Comparison of ENCODE assay signal across 12 cellular contexts in the genomic region with DNA sequence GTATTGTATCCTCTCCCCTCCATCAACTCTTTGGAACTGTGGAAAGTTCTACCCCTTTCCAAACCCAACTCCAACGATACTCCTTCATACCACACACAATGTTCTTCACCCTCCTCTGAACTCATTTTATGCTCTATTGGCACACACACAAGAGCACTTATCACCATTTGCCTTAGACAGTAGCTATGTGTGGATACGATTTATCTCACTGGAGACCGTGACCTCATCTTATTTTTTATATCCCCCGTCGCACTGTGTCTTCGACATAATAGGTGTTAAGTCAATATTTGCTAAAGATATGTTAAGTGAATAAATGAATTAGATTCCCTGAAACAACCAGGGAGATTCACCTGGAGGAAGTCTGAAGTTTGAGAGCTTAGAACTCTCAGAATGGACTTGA.
DNase-seq lines count a peak whose midpoint lies in the region; ATAC-seq and TF ChIP-seq lines count a peak whose summit lies in the region.
"Had no signal": no experiment of that assay in that cellular context is flagged by ENCODE, and none has a peak within 500 bp of the region (broad histone marks: within the 10 kb centered on the region; RNA-seq: fewer than 3 reads in every experiment).

No MANE protein-coding gene starts in this region.

- H3K27me3 ChIP-seq in BLaER1 treated with 17β-estradiol and CSF1 and Interleukin-3, amounts not matched to agents 10 nM and 100 nM: peaks cover 0 to 12% (median 0%) of the 10 kb centered on the region in 11 experiments; a peak in 1 of 22 replicates
- H3K27me3 ChIP-seq in CD4-positive, alpha-beta memory T cell (ENCODE audit: insufficient read depth, low read length): no peaks in the 10 kb centered on the region
- peaks cover 0 to 3% of the 10 kb centered on the region in 2 donors for H3K27me3 ChIP-seq in naive thymus-derived CD4-positive, alpha-beta T cell (ENCODE audit: control insufficient read depth in 2 of 2, insufficient read depth in 2 of 2, low read length in 2 of 2)
- peaks cover 60% of the 10 kb centered on the region for H3K27me3 ChIP-seq in PC-3 (ENCODE audit: low read length)

- H3K79me2 ChIP-seq in PC-3 (ENCODE audit: low read length): no peaks in the 10 kb centered on the region

- H3K27ac ChIP-seq in BLaER1 treated with 17β-estradiol and CSF1 and Interleukin-3, amounts not matched to agents 10 nM and 100 nM: peak overlapping the region; percentile 74 to 94 (median 84); a peak in 21 of 22 replicates
- H3K27ac ChIP-seq in CD4-positive, alpha-beta memory T cell (ENCODE audit: low read depth, low read length): peak overlapping the region; percentile 24
- no peak overlapping the region for H3K27ac ChIP-seq in naive thymus-derived CD4-positive, alpha-beta T cell (ENCODE audit: low read depth, low read length)
- H3K27ac ChIP-seq in PC-3 (ENCODE audit: low read length): no peak overlapping the region
- H3K27ac ChIP-seq: foreskin keratinocyte, thoracic aorta had no signal

- no peaks in the 10 kb centered on the region for H3K27me3 Mint-ChIP-seq in CD4-positive, alpha-beta memory T cell
- peaks cover 5% of the 10 kb centered on the region for H3K27me3 Mint-ChIP-seq in activated T-helper 1 cell treated with anti-CD3 and anti-CD28 coated beads, Interleukin-12 subunit alpha, Interleukin-12 subunit beta, Interleukin-2, Interleukin-4 antibody, amounts not matched to agents 30 ng/mL and 10 ng/mL and 1 ng/mL, durations not matched to agents 14 hours and 24 hours and 36 hours (ENCODE audit: insufficient read depth)
- peaks cover 0 to 7% (median 0%) of the 10 kb centered on the region in 5 donors for H3K27me3 Mint-ChIP-seq in naive thymus-derived CD4-positive, alpha-beta T cell

- no peaks in the 10 kb centered on the region for H3K36me3 Mint-ChIP-seq in CD4-positive, alpha-beta memory T cell
- no peaks in the 10 kb centered on the region for H3K36me3 Mint-ChIP-seq in activated T-helper 1 cell treated with anti-CD3 and anti-CD28 coated beads, Interleukin-12 subunit alpha, Interleukin-12 subunit beta, Interleukin-2, Interleukin-4 antibody, amounts not matched to agents 30 ng/mL and 10 ng/mL and 1 ng/mL, durations not matched to agents 14 hours and 24 hours and 36 hours (ENCODE audit: low read depth)
- peaks cover 0 to 1% (median 0%) of the 10 kb centered on the region in 5 donors for H3K36me3 Mint-ChIP-seq in naive thymus-derived CD4-positive, alpha-beta T cell

- H3K4me1 Mint-ChIP-seq in CD4-positive, alpha-beta memory T cell: peaks cover 8 to 25% (median 17%) of the 10 kb centered on the region in 4 donors
- H3K4me1 Mint-ChIP-seq in activated T-helper 1 cell treated with anti-CD3 and anti-CD28 coated beads, Interleukin-12 subunit alpha, Interleukin-12 subunit beta, Interleukin-2, Interleukin-4 antibody, amounts not matched to agents 30 ng/mL and 10 ng/mL and 1 ng/mL, durations not matched to agents 14 hours and 24 hours and 36 hours (ENCODE audit: low read depth): peaks cover 32% of the 10 kb centered on the region
- peaks cover 24 to 35% (median 26%) of the 10 kb centered on the region in 7 donors for H3K4me1 Mint-ChIP-seq in naive thymus-derived CD4-positive, alpha-beta T cell

- H3K4me3 ChIP-seq in BLaER1 treated with 17β-estradiol and CSF1 and Interleukin-3, amounts not matched to agents 10 nM and 100 nM: peak overlapping the region in 3 of 10 experiments; percentile 49 to 53 (median 52); a peak in 3 of 20 replicates
- H3K4me3 ChIP-seq in CD4-positive, alpha-beta memory T cell (ENCODE audit: low read length in 2 of 2): no peak overlapping the region
- H3K4me3 ChIP-seq in naive thymus-derived CD4-positive, alpha-beta T cell (ENCODE audit: low read length): peak overlapping the region; percentile 56
- no peak overlapping the region for H3K4me3 ChIP-seq in PC-3 (ENCODE audit: low read length)

- H3K9me2 ChIP-seq in PC-3 (replicated peaks; ENCODE audit: low read length): no peaks in the 10 kb centered on the region

- CTCF ChIA-PET in CD4-positive, alpha-beta memory T cell (lab: Charles Lee; ENCODE audit: partially characterized antibody): interaction anchor here (1.3 kb wide), 1 partner anchor 12 kb away, joined by 3 read pairs; no protein-coding TSS in a partner anchor
- CTCF ChIA-PET in naive thymus-derived CD4-positive, alpha-beta T cell (lab: Charles Lee): no interaction called here
- CTCF ChIA-PET in PC-3 (lab: Charles Lee): no interaction called here

- peak overlapping the region; percentile 23 to 95 (median 89) for H3K27ac Mint-ChIP-seq in CD4-positive, alpha-beta memory T cell
- peak overlapping the region; percentile 88 for H3K27ac Mint-ChIP-seq in activated T-helper 1 cell treated with anti-CD3 and anti-CD28 coated beads, Interleukin-12 subunit alpha, Interleukin-12 subunit beta, Interleukin-2, Interleukin-4 antibody, amounts not matched to agents 30 ng/mL and 10 ng/mL and 1 ng/mL, durations not matched to agents 14 hours and 24 hours and 36 hours
- H3K27ac Mint-ChIP-seq in naive thymus-derived CD4-positive, alpha-beta T cell: peak overlapping the region in 8 of 9 donors; percentile 22 to 96 (median 82)

- peaks cover 48 to 61% (median 50%) of the 10 kb centered on the region in 10 experiments for H3K4me1 ChIP-seq in BLaER1 treated with 17β-estradiol and CSF1 and Interleukin-3, amounts not matched to agents 10 nM and 100 nM
- peaks cover 20% of the 10 kb centered on the region for H3K4me1 ChIP-seq in CD4-positive, alpha-beta memory T cell (ENCODE audit: insufficient read depth, low read length)
- H3K4me1 ChIP-seq in naive thymus-derived CD4-positive, alpha-beta T cell (ENCODE audit: control insufficient read depth in 2 of 2, insufficient read depth in 2 of 2, low read length in 2 of 2): peaks cover 3 to 19% of the 10 kb centered on the region in 2 donors
- no peaks in the 10 kb centered on the region for H3K4me1 ChIP-seq in PC-3 (ENCODE audit: insufficient read depth, low read length)
- H3K4me1 ChIP-seq: foreskin keratinocyte had no signal

- intact Hi-C loops in CD4-positive, alpha-beta memory T cell (cut with micrococcal nuclease): no loop called here
- intact Hi-C loops in activated T-helper 1 cell treated with anti-CD3 and anti-CD28 coated beads, Interleukin-12 subunit alpha, Interleukin-12 subunit beta, Interleukin-2, Interleukin-4 antibody, amounts not matched to agents 30 ng/mL and 10 ng/mL and 1 ng/mL, durations not matched to agents 14 hours and 24 hours and 36 hours (cut with micrococcal nuclease): loop anchor here (1.0 to 10.0 kb wide), 6 partner anchors 23 to 377 kb away; a partner anchor contains a TSS
- intact Hi-C loops in naive thymus-derived CD4-positive, alpha-beta T cell (cut with micrococcal nuclease): loop anchor here (2.0 to 5.0 kb wide), 6 partner anchors 37 to 747 kb away; a partner anchor contains a TSS
- intact Hi-C loops in PC-3 (cut with micrococcal nuclease): no loop called here

- no peaks in the 10 kb centered on the region for H3F3A ChIP-seq in PC-3 (ENCODE audit: low read length, unreplicated experiment)

- no peak overlapping the region for H2AFZ ChIP-seq in PC-3 (ENCODE audit: low read length)

- no peaks in the 10 kb centered on the region for H3K36me3 ChIP-seq in BLaER1 treated with 17β-estradiol and CSF1 and Interleukin-3, amounts not matched to agents 10 nM and 100 nM
- H3K36me3 ChIP-seq in CD4-positive, alpha-beta memory T cell (ENCODE audit: insufficient read depth, low read length): no peaks in the 10 kb centered on the region
- no peaks in the 10 kb centered on the region for H3K36me3 ChIP-seq in naive thymus-derived CD4-positive, alpha-beta T cell (ENCODE audit: control insufficient read depth in 2 of 3, insufficient read depth in 3 of 3, low read length in 3 of 3)
- H3K36me3 ChIP-seq in PC-3 (ENCODE audit: low read depth, low read length): no peaks in the 10 kb centered on the region
- H3K36me3 ChIP-seq: pancreas, thoracic aorta had no signal

- no peaks in the 10 kb centered on the region for H4K20me1 ChIP-seq in BLaER1 treated with 17β-estradiol and CSF1 and Interleukin-3, amounts not matched to agents 10 nM and 100 nM
- no peaks in the 10 kb centered on the region for H4K20me1 ChIP-seq in PC-3 (ENCODE audit: low read length)

- H3K9ac ChIP-seq in BLaER1 treated with 17β-estradiol and CSF1 and Interleukin-3, amounts not matched to agents 10 nM and 100 nM: peak overlapping the region in 10 of 11 experiments; percentile 45 to 84 (median 72); a peak in 17 of 22 replicates
- no peak overlapping the region for H3K9ac ChIP-seq in PC-3 (ENCODE audit: low read length)

- no peaks in the 10 kb centered on the region for H3K9me3 Mint-ChIP-seq in CD4-positive, alpha-beta memory T cell
- no peaks in the 10 kb centered on the region for H3K9me3 Mint-ChIP-seq in activated T-helper 1 cell treated with anti-CD3 and anti-CD28 coated beads, Interleukin-12 subunit alpha, Interleukin-12 subunit beta, Interleukin-2, Interleukin-4 antibody, amounts not matched to agents 30 ng/mL and 10 ng/mL and 1 ng/mL, durations not matched to agents 14 hours and 24 hours and 36 hours
- no peaks in the 10 kb centered on the region for H3K9me3 Mint-ChIP-seq in naive thymus-derived CD4-positive, alpha-beta T cell
- H3K9me3 Mint-ChIP-seq: endodermal cell had no signal

- H3K4me3 Mint-ChIP-seq in CD4-positive, alpha-beta memory T cell: peak overlapping the region in 6 of 8 donors; percentile 15 to 88 (median 62)
- H3K4me3 Mint-ChIP-seq in activated T-helper 1 cell treated with anti-CD3 and anti-CD28 coated beads, Interleukin-12 subunit alpha, Interleukin-12 subunit beta, Interleukin-2, Interleukin-4 antibody, amounts not matched to agents 30 ng/mL and 10 ng/mL and 1 ng/mL, durations not matched to agents 14 hours and 24 hours and 36 hours: peak overlapping the region; percentile 78
- H3K4me3 Mint-ChIP-seq in naive thymus-derived CD4-positive, alpha-beta T cell: peak overlapping the region; percentile 35 to 88 (median 83)

- no peaks in the 10 kb centered on the region for H3K9me3 ChIP-seq in BLaER1 treated with 17β-estradiol and CSF1 and Interleukin-3, amounts not matched to agents 10 nM and 100 nM (replicated peaks in 1 of 11)
- H3K9me3 ChIP-seq in CD4-positive, alpha-beta memory T cell (ENCODE audit: control insufficient read depth in 1 of 2, low read length in 2 of 2): no peaks in the 10 kb centered on the region
- no peaks in the 10 kb centered on the region for H3K9me3 ChIP-seq in naive thymus-derived CD4-positive, alpha-beta T cell (ENCODE audit: control insufficient read depth in 2 of 3, low read length in 3 of 3)
- H3K9me3 ChIP-seq in PC-3 (ENCODE audit: low read length): no peaks in the 10 kb centered on the region
- H3K9me3 ChIP-seq: pancreas, thoracic aorta had no signal

- ATAC-seq in naive thymus-derived CD4-positive, alpha-beta T cell: no peak
- ATAC-seq in PC-3 (no peak), HG02885 (IDR thresholded peaks at IDR 0.05; ENCODE audit: poor library complexity, unreplicated experiment) (no peak)

- DNase-seq in CD4-positive, alpha-beta memory T cell: no peak
- DNase-seq in activated T-helper 1 cell treated with anti-CD3 and anti-CD28 coated beads, Interleukin-12 subunit alpha, Interleukin-12 subunit beta, Interleukin-2, Interleukin-4 antibody, amounts not matched to agents 30 ng/mL and 10 ng/mL and 1 ng/mL, durations not matched to agents 14 hours and 24 hours and 36 hours (ENCODE audit: low spot score): no peak
- DNase-seq in naive thymus-derived CD4-positive, alpha-beta T cell: no peak
- DNase-seq in PC-3 (no peak), hippocampal formation (lab: John Stamatoyannopoulos, UW) (no peak)
- DNase-seq: endodermal cell, NCI-H187 treated with DMSO at 0.1 percent for 48 hours had no signal

- no peak for TF ChIP-seq CTCF in PC-3 (conservative IDR thresholded peaks at IDR 0.05; ENCODE audit: low read depth, low read length)

- H3K4me2 ChIP-seq in BLaER1 treated with 17β-estradiol and CSF1 and Interleukin-3, amounts not matched to agents 10 nM and 100 nM: peak overlapping the region; percentile 87 to 98 (median 91)
- no peak overlapping the region for H3K4me2 ChIP-seq in PC-3 (ENCODE audit: low read length)

- POLR2A ChIA-PET in CD4-positive, alpha-beta memory T cell (lab: Charles Lee; ENCODE audit: partially characterized antibody): no interaction called here
- POLR2A ChIA-PET in naive thymus-derived CD4-positive, alpha-beta T cell (lab: Charles Lee): no interaction called here
- POLR2A ChIA-PET in PC-3 (lab: Charles Lee; ENCODE audit: unreplicated experiment): no interaction called here

- BruUV-seq in PC-3 (replicated peaks; lab: Mats Ljungman, UMichigan): no TSS peak

Comparison
In these comparisons a context has a peak if more than half of its experiments do, and no peak if none do; other contexts are left out.
1. H3K27ac ChIP-seq: peak in BLaER1 treated with 17β-estradiol and CSF1 and Interleukin-3, amounts not matched to agents 10 nM and 100 nM (11 of 11) and CD4-positive, alpha-beta memory T cell (single experiment); none in naive thymus-derived CD4-positive, alpha-beta T cell (single experiment) and PC-3 (single experiment).
2. intact Hi-C loops: an anchor here in activated T-helper 1 cell treated with anti-CD3 and anti-CD28 coated beads, Interleukin-12 subunit alpha, Interleukin-12 subunit beta, Interleukin-2, Interleukin-4 antibody, amounts not matched to agents 30 ng/mL and 10 ng/mL and 1 ng/mL, durations not matched to agents 14 hours and 24 hours and 36 hours (1.0 to 10.0 kb wide) and naive thymus-derived CD4-positive, alpha-beta T cell (2.0 to 5.0 kb wide); none called in CD4-positive, alpha-beta memory T cell and PC-3.
3. Peak in every context shown above with its lines, with median percentiles within 50 percentile points of each other: H3K27ac Mint-ChIP-seq and H3K4me3 Mint-ChIP-seq.